8 cellular contexts compared by ENCODE assay signal in the genomic region with DNA sequence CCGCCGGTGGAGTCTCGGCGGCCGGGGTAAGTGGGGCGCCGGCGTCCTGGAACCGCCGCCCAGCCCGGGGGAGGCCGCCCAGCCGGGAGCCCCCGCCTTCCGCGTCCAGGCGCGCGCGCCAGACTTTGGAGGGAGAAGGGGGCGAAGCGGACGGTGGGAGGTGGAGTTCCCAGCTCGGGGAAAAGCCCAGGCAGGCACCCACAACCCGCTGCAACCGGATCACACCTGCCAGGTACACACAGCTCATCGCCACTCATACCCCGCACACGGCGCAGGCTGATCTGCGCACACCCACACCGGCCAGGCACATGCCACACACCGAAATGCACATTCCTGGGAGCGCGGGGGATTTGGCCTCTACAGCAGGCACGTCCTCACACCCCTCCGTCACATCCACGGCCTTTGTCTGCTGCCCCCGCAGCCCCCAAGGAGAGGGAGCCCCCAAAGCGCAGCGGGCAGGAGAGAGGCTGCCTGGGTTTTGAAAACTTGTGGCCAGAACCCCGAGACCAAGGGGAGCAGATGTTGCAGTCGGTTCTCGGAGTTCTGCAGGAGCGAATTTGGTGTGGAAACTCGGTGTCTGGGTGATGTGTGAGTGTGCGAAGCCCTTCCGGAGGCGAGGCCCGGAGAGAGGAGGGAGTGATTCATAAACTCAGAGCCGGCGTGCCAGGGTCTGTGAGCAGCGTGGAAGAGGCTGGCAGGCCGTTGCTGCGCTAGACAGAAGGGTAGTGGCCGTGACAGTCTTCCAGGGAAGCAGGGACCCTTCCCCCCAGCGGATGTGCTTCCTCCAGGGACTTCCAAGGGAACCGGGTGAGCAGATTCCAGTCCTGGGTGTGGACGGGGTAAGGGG. TPM values are rescaled to one million over a fixed set of nuclear protein-coding genes. Genes with fewer than 3 reads are reported as not detected.
DNase-seq lines count a peak whose midpoint lies in the region; ATAC-seq, FAIRE-seq and TF ChIP-seq lines count a peak whose summit lies in the region.

No MANE protein-coding gene starts in this region.

- SMC1A ChIA-PET in GM12878 (lab: Charles Lee; ENCODE audit: uncharacterized antibody, unreplicated experiment) = interaction anchor here (1.3 kb wide), 1 partner anchor 83 kb away, joined by 4 read pairs; no protein-coding TSS in a partner anchor

- no peaks in the 10 kb centered on the region for H4K20me1 ChIP-seq in GM12878 (ENCODE audit: control insufficient read depth, insufficient read depth)

- RAD21 ChIA-PET in GM12878 (lab: Charles Lee; ENCODE audit: unreplicated experiment) = interaction anchor here (1.2 to 1.5 kb wide), 2 partner anchors 17 to 84 kb away, joined by 4 read pairs; no protein-coding TSS in a partner anchor

- no peaks in the 10 kb centered on the region for H3K27me3 ChIP-seq in Peyer's patch
- H3K27me3 ChIP-seq in GM12878 (replicated peaks in 1 of 2; ENCODE audit: control insufficient read depth in 2 of 2, insufficient read depth in 2 of 2, low read length in 1 of 2) = peaks cover 0 to 3% of the 10 kb centered on the region in 2 experiments; a peak in 2 of 4 replicates
- peaks cover 10 to 11% of the 10 kb centered on the region in 2 donors for H3K27me3 ChIP-seq in small intestine (ENCODE audit: control insufficient read depth in 2 of 2, insufficient read depth in 2 of 2, low read length in 2 of 2)

- TF ChIP-seq CTCF in Peyer's patch (IDR thresholded peaks at IDR 0.05) = no peak
- no peak for TF ChIP-seq CTCF in GM12878 (IDR thresholded peaks at IDR 0.05 in 2 of 3, conservative IDR thresholded peaks at IDR 0.05 in 1 of 3; ENCODE audit: control insufficient read depth in 2 of 3, extremely low read depth in 1 of 3, insufficient read depth in 1 of 3, low read depth in 3 of 3, low read length in 3 of 3)

- intact Hi-C loops in GM12878 (cut with micrococcal nuclease; ENCODE audit: unreplicated experiment) = loop anchor here (2.0 kb wide), 1 partner anchor 84 kb away; no protein-coding TSS in a partner anchor

- H3K9ac ChIP-seq in GM12878 (ENCODE audit: control insufficient read depth, insufficient read depth, low read length) = no peak overlapping the region

- H3K4me2 ChIP-seq in GM12878 (ENCODE audit: control insufficient read depth, insufficient read depth) = peak overlapping the region; percentile 49; the same call in 1 of the 2 replicates

- H3K4me3 ChIP-seq in Peyer's patch (peak overlapping the region; percentile 39 to 65 (median 52)), GM12878 (peak overlapping the region; percentile 16; the same call in 1 of the 2 replicates), small intestine (ENCODE audit: low read depth in 1 of 2, low read length in 2 of 2) (peak overlapping the region; percentile 37 to 42)

- H3K27ac ChIP-seq in Peyer's patch (peak overlapping the region; percentile 64 to 91 (median 78)), GM12878 (ENCODE audit: control insufficient read depth, insufficient read depth) (no peak overlapping the region), small intestine (ENCODE audit: low read depth in 1 of 2, low read length in 1 of 2) (peak overlapping the region; percentile 33 to 68)

- H3K79me2 ChIP-seq in GM12878 (ENCODE audit: control insufficient read depth, insufficient read depth, low read length) = no peaks in the 10 kb centered on the region

- H2AFZ ChIP-seq in GM12878 (ENCODE audit: control insufficient read depth, low read depth, low read length) = no peak overlapping the region; the same call in none of the 2 replicates

- POLR2A ChIA-PET in GM12878 (lab: Charles Lee) = interaction anchor here (0.5 kb wide), 1 partner anchor 17 kb away, joined by 3 read pairs; no protein-coding TSS in a partner anchor

- no peak for TF ChIP-seq EP300 in GM12878 (IDR thresholded peaks at IDR 0.05; ENCODE audit: borderline replicate concordance in 1 of 2, control insufficient read depth in 1 of 2, low read depth in 2 of 2, low read length in 2 of 2)

- CTCF ChIA-PET in GM12878 (lab: Yijun Ruan, JAX) = no interaction called here

- peak; percentile 90 for DNase-seq in ELR (ENCODE audit: low read depth)
- peak in 1 of 3 donors; percentile 63 for DNase-seq in Peyer's patch
- DNase-seq in GM12878 (ENCODE audit: low read depth, low spot score) = no peak
- peak; percentile 47 for DNase-seq in iPS-NIHi11 (ENCODE audit: low spot score)
- DNase-seq in small intestine = no peak
- no peak for DNase-seq in DMS153 treated with DMSO at 0.1 percent for 48 hours (lab: John Stamatoyannopoulos, UW; ENCODE audit: unreplicated experiment)
- DNase-seq in stimulated activated naive CD4-positive, alpha-beta T cell treated with Interleukin-2 at 50 U/mL for 16 hours (lab: John Stamatoyannopoulos, UW) = no peak

- TF ChIP-seq POLR2A in Peyer's patch (IDR thresholded peaks at IDR 0.05) (no peak), GM12878 (IDR thresholded peaks at IDR 0.05; ENCODE audit: low read depth, low read length) (no peak)

- 16% methylated on average over 56 of the region's 59 CpGs for WGBS in GM12878 (ENCODE audit: insufficient coverage, insufficient replicate concordance, low lambda C conversion rate, missing lambda C conversion rate)
- WGBS in small intestine, 3 donors = 5 to 11% (median 5%) methylated on average over 57 to 59 of the region's 59 CpGs

- H3K4me1 ChIP-seq in Peyer's patch = peaks cover 0 to 32% (median 4%) of the 10 kb centered on the region in 4 donors
- no peaks in the 10 kb centered on the region for H3K4me1 ChIP-seq in GM12878 (ENCODE audit: control insufficient read depth, insufficient read depth, low read length)
- no peaks in the 10 kb centered on the region for H3K4me1 ChIP-seq in small intestine (ENCODE audit: control insufficient read depth in 2 of 2, insufficient read depth in 1 of 2, low read depth in 1 of 2, low read length in 1 of 2)

- no peak for TF ChIP-seq RAD21 in GM12878 (IDR thresholded peaks at IDR 0.05; ENCODE audit: insufficient read depth, low read depth, low read length)

- in situ Hi-C loops in GM12878 (cut with MboI) = no loop called here

- H3K9me3 ChIP-seq in Peyer's patch = no peaks in the 10 kb centered on the region
- H3K9me3 ChIP-seq in GM12878 (replicated peaks; ENCODE audit: control insufficient read depth, insufficient read depth, low read length) = no peaks in the 10 kb centered on the region
- no peaks in the 10 kb centered on the region for H3K9me3 ChIP-seq in small intestine (ENCODE audit: control insufficient read depth, low read depth)

- no TSS peak for BruUV-seq in GM12878 (replicated peaks; lab: Mats Ljungman, UMichigan)

- ATAC-seq in GM12878 = peak; percentile 62
- ATAC-seq in HG03439 (IDR thresholded peaks at IDR 0.05; ENCODE audit: unreplicated experiment) = no peak

- no peaks in the 10 kb centered on the region for H3K36me3 ChIP-seq in Peyer's patch
- H3K36me3 ChIP-seq in GM12878 (ENCODE audit: control insufficient read depth in 2 of 2, insufficient read depth in 2 of 2, low read length in 1 of 2) = no peaks in the 10 kb centered on the region
- no peaks in the 10 kb centered on the region for H3K36me3 ChIP-seq in small intestine (ENCODE audit: control insufficient read depth in 2 of 2, insufficient read depth in 2 of 2, low read length in 2 of 2)

- FAIRE-seq in GM12878 (lab: Jason Lieb, UNC) (no peak), small intestine (lab: Jason Lieb, UNC) (no peak)

TF ChIP-seq in GM12878, 131 proteins besides CTCF, POLR2A, EP300 and RAD21:
- TF ChIP-seq GATAD2B (conservative IDR thresholded peaks at IDR 0.05; ENCODE audit: low read depth) (0 out of 2 replicates have a peak, but pooled peaks have one; percentile 43), MLLT1 (IDR thresholded peaks at IDR 0.05) (no peak)
TF ChIP-seq in GM12878: peak in this region for 1.

RNA-seq across cellular contexts. Expression of gene CHST3, which starts 0.7 kb away (rescaled TPM):
- total RNA-seq in Peyer's patch (1 to 10 TPM in 3 of 4 donors, under 1 TPM in 1; 0.88 to 9.1 (median 3.0) TPM), GM12878 (2014; rRNA removed) (0.11 and 0.16 TPM in 2 replicates), GM12878 (2014; rRNA removed; fragmentation: Illumina TruSeq; extraction: Trizol) (0.04 and 0.05 TPM in 2 replicates), GM12878 (2021) (0.13 and 0.15 TPM in 2 replicates)
- 0.81 and 1.5 TPM in 2 replicates for total RNA-seq in GM12878 (2013; cell fraction: nucleolus; rRNA removed)
- polyA plus RNA-seq in GM12878 (2011; ENCODE audit: low read depth) = 0.03 TPM
- polyA plus RNA-seq in GM12878 (2011; rRNA removed) (0.36 and 0.50 TPM in 2 replicates), GM12878 (2014; fragmentation: Illumina TruSeq; extraction: Trizol) (0.03 TPM in 1 of 2 replicates, not detected in the other), GM12878 (2014; fragmentation: Nextera tagmentation; extraction: Ambion mirVana) (under 1 TPM in 1 of 2 experiments, not detected in 1; 0.04 TPM), GM12878 (2014; rRNA removed) (0.06 TPM in 2 replicates), GM12878 (2016; fragmentation: Nextera tagmentation; extraction: Ambion mirVana) (under 1 TPM in 1 of 2 experiments, not detected in 1; 0.04 TPM), small intestine (1 to 10 TPM in 1 of 3 donors, under 1 TPM in 2; 0.22 to 4.8 (median 0.27) TPM)
- polyA plus RNA-seq in GM12878 (2011; cell fraction: cytosol; rRNA removed) = 0.50 and 0.57 TPM in 2 replicates
- polyA plus RNA-seq in GM12878 (2011; cell fraction: nucleus; rRNA removed) = 0.53 and 0.60 TPM in 2 replicates
- polyA plus RNA-seq in GM12878 (2012) = 0.03 and 0.04 TPM in 2 replicates
- 0.98 and 1.1 TPM in 2 replicates for polyA minus RNA-seq in GM12878 (2011; rRNA and poly(A)+ RNA removed)
- 0.27 and 0.42 TPM in 2 replicates for polyA minus RNA-seq in GM12878 (2011; cell fraction: cytosol; rRNA and poly(A)+ RNA removed)
- polyA minus RNA-seq in GM12878 (2011; cell fraction: nucleus; rRNA and poly(A)+ RNA removed) = 0.36 and 0.48 TPM in 2 replicates

Comparison
In these comparisons a context has a peak if more than half of its experiments do, and no peak if none do; other contexts are left out.
1. DNase-seq: peak in ELR (single experiment) and iPS-NIHi11 (single experiment); none in GM12878 (single experiment), small intestine (single experiment), DMS153 treated with DMSO at 0.1 percent for 48 hours (single experiment) and stimulated activated naive CD4-positive, alpha-beta T cell treated with Interleukin-2 at 50 U/mL for 16 hours (single experiment).
2. Peak in every context shown above with its lines, with median percentiles within 50 percentile points of each other: H3K4me3 ChIP-seq.